10 cellular contexts compared by ENCODE assay signal in genomic region chr16:87681990-87682570, GRCh38.
A peak's percentile ranks its signal among the peaks of the same experiment; 100 is the strongest.
DNase-seq lines count a peak whose midpoint lies in the region; TF ChIP-seq lines count a peak whose summit lies in the region.
"Had no signal": no experiment of that assay in that cellular context is flagged by ENCODE, and none has a peak within 500 bp of the region (broad histone marks: within the 10 kb centered on the region; RNA-seq: fewer than 3 reads in every experiment).

No MANE protein-coding gene starts in this region.

- no peaks in the 10 kb centered on the region for H3K9me2 ChIP-seq in SU-DHL-6 (replicated peaks; ENCODE audit: insufficient read depth, low read length)

- peak; percentile 27 for TF ChIP-seq CTCF in AG09319 (IDR thresholded peaks at IDR 0.05; ENCODE audit: low read depth, low read length)
- TF ChIP-seq CTCF in GM12874 (IDR thresholded peaks at IDR 0.05; ENCODE audit: insufficient read depth, low read depth, low read length), result peak; percentile 53
- peak; percentile 52 for TF ChIP-seq CTCF in SU-DHL-6 (IDR thresholded peaks at IDR 0.05; ENCODE audit: insufficient read depth, low read length, poor library complexity, severe bottlenecking)

- no peak overlapping the region for H3K9ac ChIP-seq in SU-DHL-6 (ENCODE audit: low read length)

- no peaks in the 10 kb centered on the region for H3K79me2 ChIP-seq in SU-DHL-6 (ENCODE audit: insufficient read depth, low read length)

- no peak overlapping the region for H3K4me3 ChIP-seq in SU-DHL-6 (ENCODE audit: insufficient read depth, low read length, poor library complexity, severe bottlenecking)

- no peak overlapping the region for H2AFZ ChIP-seq in SU-DHL-6 (ENCODE audit: low read depth, low read length, severe bottlenecking)

- no peaks in the 10 kb centered on the region for H3K27me3 ChIP-seq in SU-DHL-6 (ENCODE audit: low read length)

- no peak overlapping the region for H3K4me2 ChIP-seq in SU-DHL-6 (ENCODE audit: low read depth, low read length, poor library complexity, severe bottlenecking)

- H3K9me3 ChIP-seq in SU-DHL-6 (ENCODE audit: insufficient read depth, low read length), result no peaks in the 10 kb centered on the region

- no peaks in the 10 kb centered on the region for H3K36me3 ChIP-seq in SU-DHL-6 (ENCODE audit: low read length)

- peak; percentile 19 for DNase-seq in AG09319 (ENCODE audit: extremely low read depth, low read depth)
- DNase-seq in glomerular visceral epithelial cell (ENCODE audit: extremely low spot score), result peak; percentile 41
- DNase-seq in epidermal melanocyte (ENCODE audit: insufficient read length, low spot score), result no peak
- no peak for DNase-seq in globus pallidus (ENCODE audit: low spot score)
- DNase-seq in GM19240 (ENCODE audit: insufficient read length, low spot score), result no peak
- DNase-seq in medulla oblongata (ENCODE audit: extremely low spot score), result no peak
- DNase-seq: NCI-H1930; stimulated activated naive CD4-positive, alpha-beta T cell treated with Interleukin-2 at 50 U/mL for 16 hours had no signal

- H3F3A ChIP-seq in SU-DHL-6 (ENCODE audit: insufficient read depth), result no peaks in the 10 kb centered on the region

- no peaks in the 10 kb centered on the region for H4K20me1 ChIP-seq in SU-DHL-6 (ENCODE audit: low read depth, low read length)

- no peak overlapping the region for H3K27ac ChIP-seq in SU-DHL-6 (ENCODE audit: low read depth, low read length)

Comparison
In these comparisons a context has a peak if more than half of its experiments do, and no peak if none do; other contexts are left out.
1. DNase-seq: peak in AG09319 (single experiment) and glomerular visceral epithelial cell (single experiment); none in epidermal melanocyte (single experiment), globus pallidus (single experiment), GM19240 (single experiment) and medulla oblongata (single experiment).
2. Peak in every context shown above with its lines, with median percentiles within 50 percentile points of each other: CTCF ChIP-seq.